1 cellular context compared by ENCODE assay signal in the genomic region with DNA sequence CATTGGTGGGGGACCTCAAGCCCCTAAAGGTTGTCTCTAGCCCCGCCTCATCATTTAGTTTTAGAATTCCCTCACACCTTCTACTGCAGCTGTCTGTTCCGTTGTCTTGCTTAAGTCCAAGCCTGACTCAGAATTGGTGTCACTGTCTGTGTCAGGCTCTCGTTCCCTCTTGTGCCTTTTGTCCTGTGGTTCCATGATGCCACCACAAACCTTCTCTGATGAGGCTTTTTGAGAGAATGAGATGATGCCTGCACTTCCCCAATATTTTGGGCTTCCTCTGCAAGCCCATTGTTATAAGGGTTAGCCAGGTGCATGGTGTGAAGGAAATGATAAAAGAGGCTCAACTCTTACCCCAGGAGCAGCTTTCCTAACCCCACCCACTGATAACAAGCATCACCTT.
TF ChIP-seq lines count a peak whose summit lies in the region.

No MANE protein-coding gene starts in this region.

TF ChIP-seq in SK-N-SH treated with all-trans-retinoic acid at 6 μM for 48 hours, 23 proteins besides CTCF, POLR2A, EP300 and RAD21 (continued from another document):
- TF ChIP-seq, protein P1, sequence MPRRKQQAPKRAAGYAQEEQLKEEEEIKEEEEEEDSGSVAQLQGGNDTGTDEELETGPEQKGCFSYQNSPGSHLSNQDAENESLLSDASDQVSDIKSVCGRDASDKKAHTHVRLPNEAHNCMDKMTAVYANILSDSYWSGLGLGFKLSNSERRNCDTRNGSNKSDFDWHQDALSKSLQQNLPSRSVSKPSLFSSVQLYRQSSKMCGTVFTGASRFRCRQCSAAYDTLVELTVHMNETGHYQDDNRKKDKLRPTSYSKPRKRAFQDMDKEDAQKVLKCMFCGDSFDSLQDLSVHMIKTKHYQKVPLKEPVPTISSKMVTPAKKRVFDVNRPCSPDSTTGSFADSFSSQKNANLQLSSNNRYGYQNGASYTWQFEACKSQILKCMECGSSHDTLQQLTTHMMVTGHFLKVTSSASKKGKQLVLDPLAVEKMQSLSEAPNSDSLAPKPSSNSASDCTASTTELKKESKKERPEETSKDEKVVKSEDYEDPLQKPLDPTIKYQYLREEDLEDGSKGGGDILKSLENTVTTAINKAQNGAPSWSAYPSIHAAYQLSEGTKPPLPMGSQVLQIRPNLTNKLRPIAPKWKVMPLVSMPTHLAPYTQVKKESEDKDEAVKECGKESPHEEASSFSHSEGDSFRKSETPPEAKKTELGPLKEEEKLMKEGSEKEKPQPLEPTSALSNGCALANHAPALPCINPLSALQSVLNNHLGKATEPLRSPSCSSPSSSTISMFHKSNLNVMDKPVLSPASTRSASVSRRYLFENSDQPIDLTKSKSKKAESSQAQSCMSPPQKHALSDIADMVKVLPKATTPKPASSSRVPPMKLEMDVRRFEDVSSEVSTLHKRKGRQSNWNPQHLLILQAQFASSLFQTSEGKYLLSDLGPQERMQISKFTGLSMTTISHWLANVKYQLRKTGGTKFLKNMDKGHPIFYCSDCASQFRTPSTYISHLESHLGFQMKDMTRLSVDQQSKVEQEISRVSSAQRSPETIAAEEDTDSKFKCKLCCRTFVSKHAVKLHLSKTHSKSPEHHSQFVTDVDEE (CRISPR knock-in tag; IDR thresholded peaks at IDR 0.05) = no peak
- TF ChIP-seq ESRRG (CRISPR knock-in tag; IDR thresholded peaks at IDR 0.05) (no peak), PPARA (CRISPR knock-in tag; IDR thresholded peaks at IDR 0.05; ENCODE audit: borderline replicate concordance) (no peak), TCF4 (CRISPR knock-in tag; IDR thresholded peaks at IDR 0.05; ENCODE audit: borderline replicate concordance) (no peak), ISL1 (CRISPR knock-in tag; IDR thresholded peaks at IDR 0.05) (no peak), ZFP3 (CRISPR knock-in tag; IDR thresholded peaks at IDR 0.05) (no peak), ZC3H10 (CRISPR knock-in tag; IDR thresholded peaks at IDR 0.05) (no peak), TOX (CRISPR knock-in tag; IDR thresholded peaks at IDR 0.05; ENCODE audit: borderline replicate concordance) (no peak), CSDC2 (CRISPR knock-in tag; IDR thresholded peaks at IDR 0.05) (no peak), GLIS3 (CRISPR knock-in tag; IDR thresholded peaks at IDR 0.05) (no peak)
- TF ChIP-seq, protein P2, sequence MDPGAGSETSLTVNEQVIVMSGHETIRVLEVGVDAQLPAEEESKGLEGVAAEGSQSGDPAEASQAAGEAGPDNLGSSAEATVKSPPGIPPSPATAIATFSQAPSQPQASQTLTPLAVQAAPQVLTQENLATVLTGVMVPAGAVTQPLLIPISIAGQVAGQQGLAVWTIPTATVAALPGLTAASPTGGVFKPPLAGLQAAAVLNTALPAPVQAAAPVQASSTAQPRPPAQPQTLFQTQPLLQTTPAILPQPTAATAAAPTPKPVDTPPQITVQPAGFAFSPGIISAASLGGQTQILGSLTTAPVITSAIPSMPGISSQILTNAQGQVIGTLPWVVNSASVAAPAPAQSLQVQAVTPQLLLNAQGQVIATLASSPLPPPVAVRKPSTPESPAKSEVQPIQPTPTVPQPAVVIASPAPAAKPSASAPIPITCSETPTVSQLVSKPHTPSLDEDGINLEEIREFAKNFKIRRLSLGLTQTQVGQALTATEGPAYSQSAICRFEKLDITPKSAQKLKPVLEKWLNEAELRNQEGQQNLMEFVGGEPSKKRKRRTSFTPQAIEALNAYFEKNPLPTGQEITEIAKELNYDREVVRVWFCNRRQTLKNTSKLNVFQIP (CRISPR knock-in tag; IDR thresholded peaks at IDR 0.05; ENCODE audit: borderline replicate concordance, low read depth) = no peak
- TF ChIP-seq, protein P3, sequence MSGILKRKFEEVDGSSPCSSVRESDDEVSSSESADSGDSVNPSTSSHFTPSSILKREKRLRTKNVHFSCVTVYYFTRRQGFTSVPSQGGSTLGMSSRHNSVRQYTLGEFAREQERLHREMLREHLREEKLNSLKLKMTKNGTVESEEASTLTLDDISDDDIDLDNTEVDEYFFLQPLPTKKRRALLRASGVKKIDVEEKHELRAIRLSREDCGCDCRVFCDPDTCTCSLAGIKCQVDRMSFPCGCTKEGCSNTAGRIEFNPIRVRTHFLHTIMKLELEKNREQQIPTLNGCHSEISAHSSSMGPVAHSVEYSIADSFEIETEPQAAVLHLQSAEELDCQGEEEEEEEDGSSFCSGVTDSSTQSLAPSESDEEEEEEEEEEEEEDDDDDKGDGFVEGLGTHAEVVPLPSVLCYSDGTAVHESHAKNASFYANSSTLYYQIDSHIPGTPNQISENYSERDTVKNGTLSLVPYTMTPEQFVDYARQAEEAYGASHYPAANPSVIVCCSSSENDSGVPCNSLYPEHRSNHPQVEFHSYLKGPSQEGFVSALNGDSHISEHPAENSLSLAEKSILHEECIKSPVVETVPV (CRISPR knock-in tag; IDR thresholded peaks at IDR 0.05) = no peak
